2 cellular contexts compared by ENCODE assay signal in the genomic region with DNA sequence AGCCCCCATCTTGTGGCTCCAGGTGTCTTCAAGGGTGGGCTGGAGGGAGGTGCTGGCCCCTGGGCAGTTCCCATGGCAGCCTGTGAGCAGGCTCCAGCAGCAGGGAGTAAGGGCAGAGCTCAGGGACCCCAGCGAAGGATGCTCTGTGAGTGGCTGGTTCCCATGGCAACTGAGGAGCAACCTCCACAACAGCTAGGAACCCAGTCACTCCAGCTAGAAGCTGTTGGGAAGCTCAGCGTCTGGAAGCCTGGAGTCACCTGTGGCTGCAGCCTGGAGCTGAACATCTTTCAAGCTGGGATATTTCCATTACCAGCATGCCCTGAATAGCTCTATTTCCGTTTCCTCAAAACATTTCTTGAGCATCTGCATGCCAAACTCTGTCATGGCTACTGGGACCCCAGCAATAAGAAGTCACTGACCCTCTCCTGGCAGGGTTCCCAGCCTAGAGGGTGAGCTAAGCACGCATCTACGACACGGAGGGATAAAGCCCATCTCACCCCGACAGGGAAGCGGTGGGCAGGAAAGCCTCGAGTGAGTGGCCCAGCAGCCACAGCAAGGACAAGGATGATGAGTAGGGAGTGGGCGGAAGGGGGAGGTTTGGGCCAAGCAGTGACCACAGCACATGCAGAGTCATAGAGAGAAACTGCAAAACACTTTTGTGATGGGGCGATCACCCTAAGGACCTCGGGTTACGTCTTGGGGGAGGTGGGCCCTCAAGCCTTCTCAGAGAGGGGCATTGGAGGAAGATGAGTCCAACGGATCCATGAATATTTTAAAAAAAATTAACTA.
TF ChIP-seq lines count a peak whose summit lies in the region.

No MANE protein-coding gene starts in this region.

TF ChIP-seq in IMR-90, 13 proteins besides CTCF, POLR2A, EP300 and RAD21:
- no peak for TF ChIP-seq MAZ (IDR thresholded peaks at IDR 0.05; ENCODE audit: borderline replicate concordance, low read depth, low read length)
- TF ChIP-seq BHLHE40 (IDR thresholded peaks at IDR 0.05; ENCODE audit: low read depth, low read length) = peak; percentile 63
- no peak for TF ChIP-seq ELK1 (IDR thresholded peaks at IDR 0.05; ENCODE audit: borderline replicate concordance, low read depth, low read length)
- TF ChIP-seq USF2 (IDR thresholded peaks at IDR 0.05; ENCODE audit: low read depth, low read length) = no peak
- TF ChIP-seq FOS (IDR thresholded peaks at IDR 0.05; ENCODE audit: low read depth, low read length) = 0 out of 2 replicates have a peak, but pooled peaks have one; percentile 2

TF ChIP-seq in GM12878, 131 proteins besides CTCF, POLR2A, EP300 and RAD21:
- TF ChIP-seq PAX5 (IDR thresholded peaks at IDR 0.05; ENCODE audit: borderline replicate concordance, low read depth, low read length) = peak; percentile 8; the same call in 1 of the 2 replicates
- TF ChIP-seq CBFB (IDR thresholded peaks at IDR 0.05; ENCODE audit: low read depth) = peak; percentile 37; the same call in 1 of the 2 replicates
- peak in 1 of 2 experiments; percentile 55; a peak in 1 of 3 replicates for TF ChIP-seq EGR1 (IDR thresholded peaks at IDR 0.05; ENCODE audit: borderline replicate concordance in 1 of 2, low read depth in 2 of 2, low read length in 2 of 2)
- TF ChIP-seq IRF4 (IDR thresholded peaks at IDR 0.05; ENCODE audit: low read depth, low read length) = 0 out of 2 replicates have a peak, but pooled peaks have one; percentile 24
- no peak for TF ChIP-seq SUZ12 (IDR thresholded peaks at IDR 0.05; ENCODE audit: unreplicated experiment)
- TF ChIP-seq RUNX3 (IDR thresholded peaks at IDR 0.05; ENCODE audit: low read length) = peak; percentile 70
- TF ChIP-seq NRF1 (conservative IDR thresholded peaks at IDR 0.05; ENCODE audit: low read depth, low read length) = no peak
- TF ChIP-seq SREBF2 (IDR thresholded peaks at IDR 0.05; ENCODE audit: low read length) = no peak
- TF ChIP-seq JUNB (IDR thresholded peaks at IDR 0.05) = peak; percentile 44; the same call in 1 of the 2 replicates
